Comparison of ENCODE assay signal across 1 cellular context in genomic region chr7:75565129-75565528, GRCh38.
TF ChIP-seq lines count a peak whose summit lies in the region.

No MANE protein-coding gene starts in this region.

TF ChIP-seq in SK-N-SH, 30 proteins besides CTCF, POLR2A, EP300 and RAD21 (continued from another document):
- TF ChIP-seq, protein P1, sequence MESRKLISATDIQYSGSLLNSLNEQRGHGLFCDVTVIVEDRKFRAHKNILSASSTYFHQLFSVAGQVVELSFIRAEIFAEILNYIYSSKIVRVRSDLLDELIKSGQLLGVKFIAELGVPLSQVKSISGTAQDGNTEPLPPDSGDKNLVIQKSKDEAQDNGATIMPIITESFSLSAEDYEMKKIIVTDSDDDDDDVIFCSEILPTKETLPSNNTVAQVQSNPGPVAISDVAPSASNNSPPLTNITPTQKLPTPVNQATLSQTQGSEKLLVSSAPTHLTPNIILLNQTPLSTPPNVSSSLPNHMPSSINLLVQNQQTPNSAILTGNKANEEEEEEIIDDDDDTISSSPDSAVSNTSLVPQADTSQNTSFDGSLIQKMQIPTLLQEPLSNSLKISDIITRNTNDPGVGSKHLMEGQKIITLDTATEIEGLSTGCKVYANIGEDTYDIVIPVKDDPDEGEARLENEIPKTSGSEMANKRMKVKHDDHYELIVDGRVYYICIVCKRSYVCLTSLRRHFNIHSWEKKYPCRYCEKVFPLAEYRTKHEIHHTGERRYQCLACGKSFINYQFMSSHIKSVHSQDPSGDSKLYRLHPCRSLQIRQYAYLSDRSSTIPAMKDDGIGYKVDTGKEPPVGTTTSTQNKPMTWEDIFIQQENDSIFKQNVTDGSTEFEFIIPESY (IDR thresholded peaks at IDR 0.05; ENCODE audit: borderline replicate concordance, low read depth) = peak; percentile 78; the same call in 1 of the 2 replicates
- TF ChIP-seq ELF1 (IDR thresholded peaks at IDR 0.05) = no peak
- TF ChIP-seq FOXM1 (IDR thresholded peaks at IDR 0.05; ENCODE audit: low read depth) = no peak; the same call in 1 of the 2 replicates
- TF ChIP-seq POLR2AphosphoS5 (IDR thresholded peaks at IDR 0.05; ENCODE audit: low read depth, low read length) = peak; percentile 83; the same call in 1 of the 2 replicates
- peak; percentile 97 for TF ChIP-seq NFIC (IDR thresholded peaks at IDR 0.05; ENCODE audit: borderline replicate concordance)
